10 cellular contexts compared by ENCODE assay signal in genomic region chr6:136051140-136051775, GRCh38.
A peak's percentile ranks its signal among the peaks of the same experiment; 100 is the strongest.
DNase-seq lines count a peak whose midpoint lies in the region; ATAC-seq and TF ChIP-seq lines count a peak whose summit lies in the region.
"Had no signal": no experiment of that assay in that cellular context is flagged by ENCODE, and none has a peak within 500 bp of the region (broad histone marks: within the 10 kb centered on the region; RNA-seq: fewer than 3 reads in every experiment).

No MANE protein-coding gene starts in this region.

- peak overlapping the region; percentile 40; the same call in 1 of the 2 replicates for H3K9ac ChIP-seq in SK-N-SH
- no peak overlapping the region for H3K9ac ChIP-seq in fibroblast of lung (ENCODE audit: insufficient read depth, low read length)

- ATAC-seq in GM21367 (IDR thresholded peaks at IDR 0.05; ENCODE audit: unreplicated experiment), result no peak
- ATAC-seq in GM19324 (IDR thresholded peaks at IDR 0.05; ENCODE audit: low FRiP score, unreplicated experiment), result no peak

- peaks cover 9% of the 10 kb centered on the region for H3F3A ChIP-seq in SK-N-SH (replicated peaks; ENCODE audit: insufficient read depth)

- H2AFZ ChIP-seq in SK-N-SH (ENCODE audit: low read depth) (peak overlapping the region; percentile 68), fibroblast of lung (ENCODE audit: low read length) (peak overlapping the region; percentile 66)

- H3K27ac ChIP-seq in SK-N-SH (ENCODE audit: low read depth in 2 of 2, low read length in 1 of 2) (peak overlapping the region in 1 of 2 experiments; percentile 77; a peak in 2 of 4 replicates), fibroblast of lung (ENCODE audit: insufficient read depth, low read length) (peak overlapping the region; percentile 63)
- H3K27ac ChIP-seq: neutrophil had no signal

- DNase-seq in HCEC 1CT (peak; percentile 27), SK-N-SH (no peak), fibroblast of lung (ENCODE audit: low read depth in 2 of 2) (peak; percentile 66 to 76), retinal pigment epithelial cell (ENCODE audit: low read depth) (peak; percentile 86)
- no peak for DNase-seq in effector CD4-positive, alpha-beta T cell
- DNase-seq: activated B cell treated with CpG ODN at 0.5 μM for 24 hours, Kasumi-1 had no signal

- H3K27me3 ChIP-seq in SK-N-SH (ENCODE audit: insufficient read depth), result no peaks in the 10 kb centered on the region
- no peaks in the 10 kb centered on the region for H3K27me3 ChIP-seq in fibroblast of lung (ENCODE audit: control insufficient read depth, insufficient read depth, low read length)

- no peaks in the 10 kb centered on the region for H4K20me1 ChIP-seq in SK-N-SH (ENCODE audit: insufficient read depth)
- H4K20me1 ChIP-seq in fibroblast of lung (ENCODE audit: control insufficient read depth, extremely low read depth, insufficient read depth, low read length), result no peaks in the 10 kb centered on the region

- POLR2A ChIA-PET in SK-N-SH (lab: Yijun Ruan, JAX), result no interaction called here

- TF ChIP-seq RAD21 in SK-N-SH (IDR thresholded peaks at IDR 0.05; ENCODE audit: low read length), result no peak

- CTCF ChIA-PET in SK-N-SH (lab: Yijun Ruan, JAX), result interaction anchor here (1.0 to 1.3 kb wide), 2 partner anchors 13 to 142 kb away, joined by 3 to 5 read pairs; no protein-coding TSS in a partner anchor

- H3K4me1 ChIP-seq in SK-N-SH (ENCODE audit: control insufficient read depth in 1 of 2, insufficient read depth in 2 of 2, low read depth in 1 of 2, low read length in 1 of 2) (peaks cover 0 to 19% of the 10 kb centered on the region in 2 experiments; a peak in 3 of 4 replicates), fibroblast of lung (ENCODE audit: control insufficient read depth, extremely low read depth, insufficient read depth, low read length) (peaks cover 5% of the 10 kb centered on the region)

- no peak for TF ChIP-seq EP300 in SK-N-SH (IDR thresholded peaks at IDR 0.05; ENCODE audit: borderline replicate concordance in 1 of 2, low read depth in 1 of 2, low read length in 1 of 2)

- TF ChIP-seq CTCF in SK-N-SH (IDR thresholded peaks at IDR 0.05) (no peak), fibroblast of lung (conservative IDR thresholded peaks at IDR 0.05 in 1 of 2, IDR thresholded peaks at IDR 0.05 in 1 of 2; ENCODE audit: low read depth in 1 of 2, low read length in 2 of 2) (no peak), retinal pigment epithelial cell (conservative IDR thresholded peaks at IDR 0.05; ENCODE audit: low read depth, low read length) (no peak)

- no peak overlapping the region for H3K4me3 ChIP-seq in SK-N-SH (ENCODE audit: low read depth in 2 of 2, low read length in 1 of 2)
- H3K4me3 ChIP-seq in fibroblast of lung (replicated peaks in 1 of 4; ENCODE audit: control extremely low read depth in 1 of 4, insufficient read depth in 1 of 4, low read depth in 3 of 4, low read length in 4 of 4), result no peak overlapping the region
- no peak overlapping the region for H3K4me3 ChIP-seq in retinal pigment epithelial cell (ENCODE audit: low read length)

- H3K4me2 ChIP-seq in SK-N-SH (peak overlapping the region; percentile 53; the same call in 1 of the 2 replicates), fibroblast of lung (ENCODE audit: extremely low read depth, insufficient read depth, low read length) (peak overlapping the region; percentile 20)

- H3K79me2 ChIP-seq in SK-N-SH (ENCODE audit: insufficient read depth), result no peaks in the 10 kb centered on the region
- peaks cover 6% of the 10 kb centered on the region for H3K79me2 ChIP-seq in fibroblast of lung (ENCODE audit: control insufficient read depth, insufficient read depth, low read length)

- H3K36me3 ChIP-seq in SK-N-SH (replicated peaks in 1 of 2; ENCODE audit: control insufficient read depth in 1 of 2, insufficient read depth in 2 of 2, low read length in 1 of 2) (no peaks in the 10 kb centered on the region), fibroblast of lung (ENCODE audit: control insufficient read depth, insufficient read depth, low read length) (no peaks in the 10 kb centered on the region)
- H3K36me3 ChIP-seq: neutrophil had no signal

- 55% methylated on average over 12 of the region's 12 CpGs for WGBS in SK-N-SH (ENCODE audit: low lambda C conversion rate)

- no peaks in the 10 kb centered on the region for H3K9me3 ChIP-seq in SK-N-SH
- H3K9me3 ChIP-seq in fibroblast of lung (ENCODE audit: control insufficient read depth, insufficient read depth, low read depth, low read length), result no peaks in the 10 kb centered on the region
- H3K9me3 ChIP-seq: neutrophil had no signal

- H3K9me2 ChIP-seq in SK-N-SH, result no peaks in the 10 kb centered on the region

TF ChIP-seq in SK-N-SH, 30 proteins besides CTCF, POLR2A, EP300 and RAD21 (continues in another document):
- TF ChIP-seq TEAD4 (IDR thresholded peaks at IDR 0.05; ENCODE audit: borderline replicate concordance, insufficient read depth) (no peak), GATA2 (CRISPR knock-in tag; IDR thresholded peaks at IDR 0.05) (no peak), PBX3 (IDR thresholded peaks at IDR 0.05) (no peak), POLR2AphosphoS5 (IDR thresholded peaks at IDR 0.05; ENCODE audit: low read depth, low read length) (no peak), RXRA (IDR thresholded peaks at IDR 0.05; ENCODE audit: borderline replicate concordance, low read depth) (no peak), YY1 (IDR thresholded peaks at IDR 0.05; ENCODE audit: low read depth) (no peak), REST (IDR thresholded peaks at IDR 0.05; ENCODE audit: low read depth, low read length) (no peak), RFX5 (IDR thresholded peaks at IDR 0.05; ENCODE audit: low read length) (no peak), FOSL2 (IDR thresholded peaks at IDR 0.05; ENCODE audit: borderline replicate concordance, low read depth) (no peak), ELF1 (IDR thresholded peaks at IDR 0.05) (0 out of 2 replicates have a peak, but pooled peaks have one; percentile 13), NFIC (IDR thresholded peaks at IDR 0.05; ENCODE audit: borderline replicate concordance) (no peak), MEF2A (IDR thresholded peaks at IDR 0.05; ENCODE audit: borderline replicate concordance, low read depth) (no peak), FOXM1 (IDR thresholded peaks at IDR 0.05; ENCODE audit: low read depth) (no peak), CHD2 (IDR thresholded peaks at IDR 0.05; ENCODE audit: low read length, partially characterized antibody) (no peak), NRF1 (IDR thresholded peaks at IDR 0.05; ENCODE audit: low read depth, low read length) (no peak), JUND (IDR thresholded peaks at IDR 0.05) (no peak), TCF12 (IDR thresholded peaks at IDR 0.05) (0 out of 2 replicates have a peak, but pooled peaks have one; percentile 18), FOXJ3 (CRISPR knock-in tag; IDR thresholded peaks at IDR 0.05) (no peak), GABPA (IDR thresholded peaks at IDR 0.05; ENCODE audit: low read depth) (no peak; the same call in 1 of the 2 replicates), ZBTB33 (IDR thresholded peaks at IDR 0.05; ENCODE audit: borderline replicate concordance, low read depth) (0 out of 2 replicates have a peak, but pooled peaks have one; percentile 29)

Comparison
In these comparisons a context has a peak if more than half of its experiments do, and no peak if none do; other contexts are left out.
1. DNase-seq: peak in HCEC 1CT (single experiment), fibroblast of lung (2 of 2) and retinal pigment epithelial cell (single experiment); none in SK-N-SH (single experiment) and effector CD4-positive, alpha-beta T cell (single experiment).